Comparison of ENCODE assay signal across 23 cellular contexts in genomic region chr7:15368653-15369052, GRCh38.
DNase-seq lines count a peak whose midpoint lies in the region; ATAC-seq, FAIRE-seq and TF ChIP-seq lines count a peak whose summit lies in the region.
"Had no signal": no experiment of that assay in that cellular context is flagged by ENCODE, and none has a peak within 500 bp of the region (broad histone marks: within the 10 kb centered on the region; RNA-seq: fewer than 3 reads in every experiment).

No MANE protein-coding gene starts in this region.

- H3K9ac ChIP-seq in HepG2 (ENCODE audit: insufficient read depth, low read depth, low read length): no peak overlapping the region
- H3K9ac ChIP-seq: BLaER1 treated with 17β-estradiol and CSF1 and Interleukin-3, amounts not matched to agents 10 nM and 100 nM had no signal

- H3K79me2 ChIP-seq in HepG2 (ENCODE audit: insufficient read depth, low read length): no peaks in the 10 kb centered on the region

- no peaks in the 10 kb centered on the region for H4K20me1 ChIP-seq in HepG2 (ENCODE audit: insufficient read depth, low read length)
- H4K20me1 ChIP-seq: BLaER1 treated with 17β-estradiol and CSF1 and Interleukin-3, amounts not matched to agents 10 nM and 100 nM had no signal

- ATAC-seq in right lobe of liver: peak; percentile 34 to 76 (median 74)
- ATAC-seq in HepG2: no peak
- ATAC-seq in HG03521 (IDR thresholded peaks at IDR 0.05; ENCODE audit: unreplicated experiment): no peak
- ATAC-seq: GM12878 had no signal

- H3K4me3 ChIP-seq in right lobe of liver (no peak overlapping the region), HepG2 (replicated peaks in 1 of 3; ENCODE audit: insufficient read depth in 1 of 3, low read depth in 2 of 3, low read length in 3 of 3) (no peak overlapping the region)
- H3K4me3 ChIP-seq: BLaER1 treated with 17β-estradiol and CSF1 and Interleukin-3, amounts not matched to agents 10 nM and 100 nM; GM12878 had no signal

- no peak overlapping the region for H3K27ac ChIP-seq in right lobe of liver
- H3K27ac ChIP-seq in HepG2 (ENCODE audit: extremely low read length, insufficient read depth, low read length): no peak overlapping the region
- H3K27ac ChIP-seq: 22Rv1; BLaER1 treated with 17β-estradiol and CSF1 and Interleukin-3, amounts not matched to agents 10 nM and 100 nM had no signal

- H3K36me3 ChIP-seq in right lobe of liver (peaks cover 0 to 11% (median 2%) of the 10 kb centered on the region in 4 donors), HepG2 (replicated peaks in 1 of 2; ENCODE audit: control insufficient read depth in 1 of 2, insufficient read depth in 2 of 2, low read length in 2 of 2) (no peaks in the 10 kb centered on the region)
- H3K36me3 ChIP-seq: BE2C; BLaER1 treated with 17β-estradiol and CSF1 and Interleukin-3, amounts not matched to agents 10 nM and 100 nM had no signal

- 0% methylated on average over 1 of the region's 1 CpG for WGBS in right lobe of liver (ENCODE audit: insufficient coverage, low coverage, low lambda C conversion rate, missing lambda C conversion rate)
- 18% methylated on average over 1 of the region's 1 CpG for WGBS in HepG2 (ENCODE audit: low lambda C conversion rate)

- H2AFZ ChIP-seq in HepG2 (ENCODE audit: low read length): no peak overlapping the region

- in situ Hi-C loops in HepG2 (cut with HindIII; ENCODE audit: extremely low pct_ligation_motif_present, low pct_unique_long_range_greater_than_20kb): no loop called here

- DNase-seq in right lobe of liver (no peak), HepG2 (ENCODE audit: low spot score) (no peak), NCI-H524 treated with DMSO at 0.1 percent for 48 hours (lab: John Stamatoyannopoulos, UW) (peak; percentile 7), NCI-H82 treated with DMSO at 0.1 percent for 48 hours (lab: John Stamatoyannopoulos, UW; ENCODE audit: unreplicated experiment) (peak; percentile 45), GM19238 (ENCODE audit: insufficient read length, low spot score) (no peak), NCI-H226 (no peak), ureter (ENCODE audit: low spot score) (no peak)
- DNase-seq: ACHN; AML-193; BE2C; CD4-positive, alpha-beta T cell; CD8-positive, alpha-beta memory T cell; DMS153; EL; GDM1; GOT3; H7; HCEC 1CT had no signal

- no peaks in the 10 kb centered on the region for H3K27me3 ChIP-seq in right lobe of liver
- no peaks in the 10 kb centered on the region for H3K27me3 ChIP-seq in HepG2 (ENCODE audit: control insufficient read depth in 1 of 2, insufficient read depth in 2 of 2, low read length in 2 of 2)
- H3K27me3 ChIP-seq: BLaER1 treated with 17β-estradiol and CSF1 and Interleukin-3, amounts not matched to agents 10 nM and 100 nM had no signal

- peaks cover 0 to 7% (median 0%) of the 10 kb centered on the region in 4 donors for H3K4me1 ChIP-seq in right lobe of liver
- no peaks in the 10 kb centered on the region for H3K4me1 ChIP-seq in HepG2 (ENCODE audit: insufficient read depth, low read length)
- H3K4me1 ChIP-seq: BE2C; BLaER1 treated with 17β-estradiol and CSF1 and Interleukin-3, amounts not matched to agents 10 nM and 100 nM had no signal

- H3K9me3 ChIP-seq in right lobe of liver (no peaks in the 10 kb centered on the region), HepG2 (ENCODE audit: low read length) (peaks cover 59% of the 10 kb centered on the region)
- H3K9me3 ChIP-seq: BE2C; BLaER1 treated with 17β-estradiol and CSF1 and Interleukin-3, amounts not matched to agents 10 nM and 100 nM had no signal

- no peak for TF ChIP-seq RAD21 in HepG2 (CRISPR knock-in tag; IDR thresholded peaks at IDR 0.05)

- CTCF ChIA-PET in HepG2 (lab: Yijun Ruan, JAX; ENCODE audit: low intra/inter-chr PET ratio, low total read pairs): no interaction called here

- TF ChIP-seq CTCF in right lobe of liver (IDR thresholded peaks at IDR 0.05) (no peak), HepG2 (CRISPR knock-in tag; IDR thresholded peaks at IDR 0.05) (no peak)

- TF ChIP-seq POLR2A in right lobe of liver (IDR thresholded peaks at IDR 0.05) (no peak), HepG2 (IDR thresholded peaks at IDR 0.05; ENCODE audit: insufficient read depth in 1 of 2, low read depth in 2 of 2, low read length in 2 of 2) (no peak)

- TF ChIP-seq EP300 in HepG2 (IDR thresholded peaks at IDR 0.05; ENCODE audit: low read depth in 2 of 2, low read length in 2 of 2) (no peak), HepG2 (CRISPR knock-in tag; IDR thresholded peaks at IDR 0.05; ENCODE audit: borderline replicate concordance) (no peak)

- no TSS peak for BruUV-seq in HepG2 (replicated peaks; lab: Mats Ljungman, UMichigan)

- FAIRE-seq in HepG2 (lab: Jason Lieb, UNC): no peak
- FAIRE-seq: A204.1, GM12878 had no signal

- POLR2A ChIA-PET in HepG2 (lab: Yijun Ruan, JAX): no interaction called here

- H3K4me2 ChIP-seq in HepG2 (ENCODE audit: low read depth, low read length): no peak overlapping the region
- H3K4me2 ChIP-seq: BLaER1 treated with 17β-estradiol and CSF1 and Interleukin-3, amounts not matched to agents 10 nM and 100 nM had no signal

- intact Hi-C loops in right lobe of liver (cut with DNase I) (no loop called here), HepG2 (cut with micrococcal nuclease; ENCODE audit: unreplicated experiment) (no loop called here)

TF ChIP-seq in HepG2, 621 proteins besides CTCF, POLR2A, EP300 and RAD21 (continues in another document):
- TF ChIP-seq NFYC (CRISPR knock-in tag; IDR thresholded peaks at IDR 0.05) (no peak), KDM2A (CRISPR knock-in tag; IDR thresholded peaks at IDR 0.05; ENCODE audit: borderline replicate concordance, low read depth) (no peak), ZNF557 (CRISPR knock-in tag; IDR thresholded peaks at IDR 0.05) (no peak), ZNF678 (CRISPR knock-in tag; IDR thresholded peaks at IDR 0.05) (no peak), ZNF816 (CRISPR knock-in tag; IDR thresholded peaks at IDR 0.05; ENCODE audit: borderline replicate concordance) (no peak), HCFC1 (IDR thresholded peaks at IDR 0.05; ENCODE audit: low read depth, low read length) (no peak), ATAD3A (CRISPR knock-in tag; IDR thresholded peaks at IDR 0.05) (no peak), SUZ12 (IDR thresholded peaks at IDR 0.05; ENCODE audit: low read depth, low read length) (no peak), ZNF607 (CRISPR knock-in tag; IDR thresholded peaks at IDR 0.05; ENCODE audit: borderline replicate concordance) (no peak), GLI4 (CRISPR knock-in tag; IDR thresholded peaks at IDR 0.05; ENCODE audit: borderline replicate concordance) (no peak), ZNF780A (CRISPR knock-in tag; IDR thresholded peaks at IDR 0.05) (no peak), PRPF4 (IDR thresholded peaks at IDR 0.05; ENCODE audit: low read depth, low read length, poor library complexity, severe bottlenecking) (no peak)
- TF ChIP-seq, protein P1, sequence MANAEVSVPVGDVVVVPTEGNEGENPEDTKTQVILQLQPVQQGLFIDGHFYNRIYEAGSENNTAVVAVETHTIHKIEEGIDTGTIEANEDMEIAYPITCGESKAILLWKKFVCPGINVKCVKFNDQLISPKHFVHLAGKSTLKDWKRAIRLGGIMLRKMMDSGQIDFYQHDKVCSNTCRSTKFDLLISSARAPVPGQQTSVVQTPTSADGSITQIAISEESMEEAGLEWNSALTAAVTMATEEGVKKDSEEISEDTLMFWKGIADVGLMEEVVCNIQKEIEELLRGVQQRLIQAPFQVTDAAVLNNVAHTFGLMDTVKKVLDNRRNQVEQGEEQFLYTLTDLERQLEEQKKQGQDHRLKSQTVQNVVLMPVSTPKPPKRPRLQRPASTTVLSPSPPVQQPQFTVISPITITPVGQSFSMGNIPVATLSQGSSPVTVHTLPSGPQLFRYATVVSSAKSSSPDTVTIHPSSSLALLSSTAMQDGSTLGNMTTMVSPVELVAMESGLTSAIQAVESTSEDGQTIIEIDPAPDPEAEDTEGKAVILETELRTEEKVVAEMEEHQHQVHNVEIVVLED (CRISPR knock-in tag; IDR thresholded peaks at IDR 0.05; ENCODE audit: borderline replicate concordance): no peak
- TF ChIP-seq, protein P2, sequence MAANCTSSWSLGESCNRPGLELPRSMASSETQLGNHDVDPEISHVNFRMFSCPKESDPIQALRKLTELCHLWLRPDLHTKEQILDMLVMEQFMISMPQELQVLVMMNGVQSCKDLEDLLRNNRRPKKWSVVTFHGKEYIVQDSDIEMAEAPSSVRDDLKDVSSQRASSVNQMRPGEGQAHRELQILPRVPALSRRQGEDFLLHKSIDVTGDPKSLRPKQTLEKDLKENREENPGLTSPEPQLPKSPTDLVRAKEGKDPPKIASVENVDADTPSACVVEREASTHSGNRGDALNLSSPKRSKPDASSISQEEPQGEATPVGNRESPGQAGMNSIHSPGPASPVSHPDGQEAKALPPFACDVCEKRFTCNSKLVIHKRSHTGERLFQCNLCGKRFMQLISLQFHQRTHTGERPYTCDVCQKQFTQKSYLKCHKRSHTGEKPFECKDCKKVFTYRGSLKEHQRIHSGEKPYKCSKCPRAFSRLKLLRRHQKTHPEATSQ (CRISPR knock-in tag; IDR thresholded peaks at IDR 0.05; ENCODE audit: borderline replicate concordance): no peak
- TF ChIP-seq, protein P3, sequence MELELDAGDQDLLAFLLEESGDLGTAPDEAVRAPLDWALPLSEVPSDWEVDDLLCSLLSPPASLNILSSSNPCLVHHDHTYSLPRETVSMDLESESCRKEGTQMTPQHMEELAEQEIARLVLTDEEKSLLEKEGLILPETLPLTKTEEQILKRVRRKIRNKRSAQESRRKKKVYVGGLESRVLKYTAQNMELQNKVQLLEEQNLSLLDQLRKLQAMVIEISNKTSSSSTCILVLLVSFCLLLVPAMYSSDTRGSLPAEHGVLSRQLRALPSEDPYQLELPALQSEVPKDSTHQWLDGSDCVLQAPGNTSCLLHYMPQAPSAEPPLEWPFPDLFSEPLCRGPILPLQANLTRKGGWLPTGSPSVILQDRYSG (CRISPR knock-in tag; IDR thresholded peaks at IDR 0.05): no peak

Comparison
In these comparisons a context has a peak if more than half of its experiments do, and no peak if none do; other contexts are left out.
1. ATAC-seq: peak in right lobe of liver (4 of 4); none in HepG2 (single experiment) and HG03521 (single experiment).
2. DNase-seq: peak in NCI-H524 treated with DMSO at 0.1 percent for 48 hours (single experiment) and NCI-H82 treated with DMSO at 0.1 percent for 48 hours (single experiment); none in right lobe of liver (0 of 3), HepG2 (single experiment), GM19238 (single experiment), NCI-H226 (single experiment) and ureter (single experiment).